ENCODE assay signal across 20 cellular contexts in genomic region chr10:31739146-31739545, GRCh38.
A peak's percentile ranks its signal among the peaks of the same experiment; 100 is the strongest.
DNase-seq lines count a peak whose midpoint lies in the region; ATAC-seq, FAIRE-seq and TF ChIP-seq lines count a peak whose summit lies in the region.
"Had no signal": no experiment of that assay in that cellular context is flagged by ENCODE, and none has a peak within 500 bp of the region (broad histone marks: within the 10 kb centered on the region; RNA-seq: fewer than 3 reads in every experiment).

No MANE protein-coding gene starts in this region.

- H3K27me3 Mint-ChIP-seq in Calu3 (ENCODE audit: unreplicated experiment) (no peaks in the 10 kb centered on the region), HFFc6 (ENCODE audit: insufficient read depth) (no peaks in the 10 kb centered on the region)

- no peak overlapping the region for H2AFZ ChIP-seq in H1 (ENCODE audit: low read length)
- H2AFZ ChIP-seq in parathyroid adenoma, result no peak overlapping the region

- H3K27ac Mint-ChIP-seq in Calu3 (ENCODE audit: unreplicated experiment) (peak overlapping the region; percentile 66), HFFc6 (peak overlapping the region; percentile 8)
- H3K27ac Mint-ChIP-seq: CD14-positive monocyte had no signal

- H3K4me2 ChIP-seq in H1 (ENCODE audit: insufficient read depth in 1 of 2, low read depth in 2 of 2, low read length in 2 of 2), result no peak overlapping the region
- no peak overlapping the region for H3K4me2 ChIP-seq in parathyroid adenoma (ENCODE audit: low read length)

- H3K4me1 Mint-ChIP-seq in Calu3 (ENCODE audit: low read depth, unreplicated experiment) (no peaks in the 10 kb centered on the region), HFFc6 (ENCODE audit: low read depth) (peaks cover 22% of the 10 kb centered on the region)
- H3K4me1 Mint-ChIP-seq: CD14-positive monocyte had no signal

- no peak overlapping the region for H3K4me3 ChIP-seq in H1 (ENCODE audit: extremely low read depth in 1 of 4, insufficient read depth in 2 of 4, low read depth in 3 of 4, low read length in 4 of 4)
- no peak overlapping the region for H3K4me3 ChIP-seq in parathyroid adenoma (ENCODE audit: low read depth, low read length)
- H3K4me3 ChIP-seq: HAP-1 had no signal

- H3K4me1 ChIP-seq in H1 (replicated peaks in 1 of 4; ENCODE audit: control insufficient read depth in 3 of 4, insufficient read depth in 4 of 4, low read length in 3 of 4) (no peaks in the 10 kb centered on the region), parathyroid adenoma (no peaks in the 10 kb centered on the region)
- H3K4me1 ChIP-seq: HAP-1 had no signal

- no peak for FAIRE-seq in H1 (lab: Jason Lieb, UNC)
- FAIRE-seq: HepG2 had no signal

- H3K36me3 Mint-ChIP-seq in Calu3 (ENCODE audit: insufficient read depth, unreplicated experiment) (no peaks in the 10 kb centered on the region), HFFc6 (ENCODE audit: low read depth) (no peaks in the 10 kb centered on the region; the same call in 1 of the 2 replicates)
- H3K36me3 Mint-ChIP-seq: CD14-positive monocyte had no signal

- DNase-seq in Calu3 (no peak), HFFc6 (no peak), H1 (ENCODE audit: low read depth in 1 of 2, low spot score in 2 of 2) (no peak), HUDEP-2 (lab: John Stamatoyannopoulos, UW; ENCODE audit: unreplicated experiment in 76 of 76) (no peak), RPMI8226 (no peak), occipital lobe (lab: John Stamatoyannopoulos, UW) (no peak)
- DNase-seq: DMS 273 treated with DMSO at 0.1 percent for 48 hours, DND-41, KG1, MV-4-11, NCI-H1417 treated with DMSO at 0.1 percent for 48 hours, NCI-H187 treated with DMSO at 0.1 percent for 48 hours, NCI-H345, NCI-H524 treated with DMSO at 0.1 percent for 48 hours had no signal

- H4K20me1 ChIP-seq in H1 (replicated peaks in 1 of 2; ENCODE audit: control insufficient read depth in 1 of 2, insufficient read depth in 2 of 2, low read length in 2 of 2), result no peaks in the 10 kb centered on the region

- H3K9me3 Mint-ChIP-seq in Calu3 (ENCODE audit: low read depth, unreplicated experiment), result no peaks in the 10 kb centered on the region
- H3K9me3 Mint-ChIP-seq in HFFc6, result no peaks in the 10 kb centered on the region; the same call in 1 of the 2 replicates

- H4K5ac ChIP-seq in H1 (ENCODE audit: insufficient read length, low read depth, low read length), result no peak overlapping the region

- H3K4ac ChIP-seq in H1 (replicated peaks; ENCODE audit: insufficient read length, low read depth, low read length), result no peak overlapping the region

- no peak overlapping the region for H2BK5ac ChIP-seq in H1 (ENCODE audit: low read depth, low read length)

- H2BK120ac ChIP-seq in H1 (replicated peaks; ENCODE audit: low read depth, low read length), result no peak overlapping the region

- H4K91ac ChIP-seq in H1 (replicated peaks; ENCODE audit: insufficient read length, low read length), result no peak overlapping the region

- no peak overlapping the region for H2BK15ac ChIP-seq in H1 (ENCODE audit: low read length)

- TF ChIP-seq CTCF in Calu3 (IDR thresholded peaks at IDR 0.05; ENCODE audit: unreplicated experiment) (no peak), HFFc6 (IDR thresholded peaks at IDR 0.05) (no peak), H1 (IDR thresholded peaks at IDR 0.05; ENCODE audit: control extremely low read depth in 1 of 3, insufficient read depth in 1 of 3, low read depth in 1 of 3, low read length in 3 of 3) (no peak), parathyroid adenoma (IDR thresholded peaks at IDR 0.05) (no peak)

- intact Hi-C loops in Calu3 (cut with micrococcal nuclease; ENCODE audit: unreplicated experiment), result no loop called here

- H3K4me3 Mint-ChIP-seq in Calu3 (ENCODE audit: low read depth, unreplicated experiment) (no peak overlapping the region), HFFc6 (no peak overlapping the region)
- H3K4me3 Mint-ChIP-seq: CD14-positive monocyte had no signal

- H4K8ac ChIP-seq in H1 (ENCODE audit: extremely low read depth, insufficient read depth, low read length), result no peak overlapping the region

- H3K9ac ChIP-seq in H1 (replicated peaks in 1 of 4; ENCODE audit: extremely low read depth in 1 of 4, low read depth in 3 of 4, low read length in 3 of 4) (no peak overlapping the region), parathyroid adenoma (no peak overlapping the region)

- H3K27ac ChIP-seq in H1 (ENCODE audit: low read depth, low read length) (no peak overlapping the region), parathyroid adenoma (peak overlapping the region; percentile 19)
- H3K27ac ChIP-seq: RWPE1 had no signal

- no TSS peak for BruUV-seq in Calu3 (replicated peaks; lab: Mats Ljungman, UMichigan)

- no peaks in the 10 kb centered on the region for H3K23me2 ChIP-seq in H1 (ENCODE audit: low read depth, low read length)

- POLR2A ChIA-PET in H1 (lab: Charles Lee; ENCODE audit: partially characterized antibody), result no interaction called here

- ATAC-seq in GM21360 (IDR thresholded peaks at IDR 0.05; ENCODE audit: unreplicated experiment), result no peak
- ATAC-seq: HepG2 had no signal

- H3K56ac ChIP-seq in H1 (replicated peaks; ENCODE audit: insufficient read length, low read depth, low read length), result no peak overlapping the region

- H2AK5ac ChIP-seq in H1 (ENCODE audit: low read depth, low read length), result no peak overlapping the region

- no peak overlapping the region for H2BK20ac ChIP-seq in H1 (ENCODE audit: low read length)

- no peaks in the 10 kb centered on the region for H3K79me1 ChIP-seq in H1 (ENCODE audit: low read depth, low read length)

- H3K9me3 ChIP-seq in H1 (ENCODE audit: insufficient read depth in 2 of 2, low read depth in 1 of 2, low read length in 1 of 2), result peaks cover 13 to 19% of the 10 kb centered on the region in 2 experiments
- H3K9me3 ChIP-seq in parathyroid adenoma (ENCODE audit: control insufficient read depth, low read length), result no peaks in the 10 kb centered on the region
- H3K9me3 ChIP-seq: HAP-1 had no signal

- WGBS in H1 (ENCODE audit: extremely low coverage in 1 of 2, insufficient coverage in 1 of 2, insufficient read length in 1 of 2, insufficient replicate concordance in 2 of 2, low coverage in 1 of 2, low lambda C conversion rate in 2 of 2, missing lambda C conversion rate in 1 of 2), 2 experiments, result 96% methylated on average over 2 of the region's 2 CpGs; no CpG with 5 or more reads in 1 of the 2 experiments

- H3K79me2 ChIP-seq in H1 (ENCODE audit: control insufficient read depth in 1 of 2, insufficient read depth in 2 of 2, low read length in 2 of 2), result no peaks in the 10 kb centered on the region
- no peaks in the 10 kb centered on the region for H3K79me2 ChIP-seq in parathyroid adenoma

- peak overlapping the region; percentile 13; the same call in 1 of the 2 replicates for H2BK12ac ChIP-seq in H1 (ENCODE audit: low read depth, low read length)

- no peak for TF ChIP-seq RAD21 in H1 (IDR thresholded peaks at IDR 0.05 in 1 of 2, conservative IDR thresholded peaks at IDR 0.05 in 1 of 2; ENCODE audit: low read depth in 2 of 2, low read length in 2 of 2)

- H3K27me3 ChIP-seq in H1 (replicated peaks in 1 of 4; ENCODE audit: control insufficient read depth in 3 of 4, extremely low read depth in 1 of 4, insufficient read depth in 3 of 4, low read length in 3 of 4), result no peaks in the 10 kb centered on the region
- no peaks in the 10 kb centered on the region for H3K27me3 ChIP-seq in parathyroid adenoma (ENCODE audit: control insufficient read depth, insufficient read depth, low read length)

- no peak for TF ChIP-seq POLR2A in H1 (IDR thresholded peaks at IDR 0.05; ENCODE audit: control extremely low read depth in 1 of 2, low read depth in 2 of 2, low read length in 2 of 2)

- no peak overlapping the region for H3K23ac ChIP-seq in H1 (ENCODE audit: insufficient read length)

- no peak for TF ChIP-seq EP300 in H1 (IDR thresholded peaks at IDR 0.05; ENCODE audit: borderline replicate concordance in 1 of 2, low read depth in 2 of 2, low read length in 2 of 2)

- H3K14ac ChIP-seq in H1 (ENCODE audit: insufficient read length), result no peak overlapping the region

- H3K18ac ChIP-seq in H1 (ENCODE audit: extremely low read depth, low read length), result no peak overlapping the region

- no peaks in the 10 kb centered on the region for H3K36me3 ChIP-seq in H1 (ENCODE audit: control insufficient read depth in 2 of 4, insufficient read depth in 4 of 4, low read length in 3 of 4)
- H3K36me3 ChIP-seq in parathyroid adenoma (ENCODE audit: control insufficient read depth, insufficient read depth, low read length), result no peaks in the 10 kb centered on the region
- H3K36me3 ChIP-seq: HAP-1 had no signal

- CTCF ChIA-PET in Calu3 (lab: Charles Lee), result no interaction called here
- CTCF ChIA-PET in H1 (lab: Charles Lee; ENCODE audit: partially characterized antibody), result interaction anchor here (0.6 to 3.9 kb wide), 10 partner anchors 10 to 1303 kb away, joined by 3 to 23 read pairs (median 4); no protein-coding TSS in a partner anchor

TF ChIP-seq in H1, 55 proteins besides CTCF, POLR2A, EP300 and RAD21:
- TF ChIP-seq SAP30 (IDR thresholded peaks at IDR 0.05; ENCODE audit: insufficient read depth, insufficient replicate concordance, low read length) (no peak), TAF7 (optimal IDR thresholded peaks at IDR 0.05; ENCODE audit: borderline replicate concordance, low read depth, low read length) (no peak), RXRA (IDR thresholded peaks at IDR 0.05; ENCODE audit: insufficient read depth, low read depth, low read length) (no peak), TCF12 (IDR thresholded peaks at IDR 0.05; ENCODE audit: low read depth, low read length) (no peak), GABPA (IDR thresholded peaks at IDR 0.05; ENCODE audit: borderline replicate concordance, insufficient read depth, low read length) (no peak), NRF1 (IDR thresholded peaks at IDR 0.05; ENCODE audit: low read depth, low read length) (no peak), SIX5 (IDR thresholded peaks at IDR 0.05; ENCODE audit: low read depth, low read length) (no peak), TBP (IDR thresholded peaks at IDR 0.05; ENCODE audit: low read depth, low read length) (no peak), JUN (IDR thresholded peaks at IDR 0.05; ENCODE audit: low read depth, low read length) (no peak), NANOG (IDR thresholded peaks at IDR 0.05; ENCODE audit: insufficient read depth, low read depth, low read length, poor library complexity, severe bottlenecking) (no peak), SP2 (IDR thresholded peaks at IDR 0.05; ENCODE audit: low read length) (no peak)
